20 cellular contexts compared by ENCODE assay signal in genomic region chr4:45317276-45317675, GRCh38.
DNase-seq lines count a peak whose midpoint lies in the region; ATAC-seq and TF ChIP-seq lines count a peak whose summit lies in the region.
"Had no signal": no experiment of that assay in that cellular context is flagged by ENCODE, and none has a peak within 500 bp of the region (broad histone marks: within the 10 kb centered on the region; RNA-seq: fewer than 3 reads in every experiment).

No MANE protein-coding gene starts in this region.

- TF ChIP-seq CTCF in coronary artery (IDR thresholded peaks at IDR 0.05), result no peak

- DNase-seq in HPDE6-E6E7 (ENCODE audit: extremely low spot score), result peak; percentile 5
- peak; percentile 38 for DNase-seq in RKO (ENCODE audit: low spot score)
- no peak for DNase-seq in coronary artery (ENCODE audit: low spot score)
- peak; percentile 21 for DNase-seq in iris pigment epithelial cell (ENCODE audit: low read depth)
- DNase-seq in NCI-H510A (lab: John Stamatoyannopoulos, UW), result no peak
- no peak for DNase-seq in COLO668 (lab: John Stamatoyannopoulos, UW; ENCODE audit: unreplicated experiment)
- no peak for DNase-seq in stimulated activated naive CD8-positive, alpha-beta T cell treated with anti-CD3 and anti-CD28 coated beads, Interleukin-15, Interleukin-2, amounts not matched to agents 100 U/mL and 50 U/mL, for 24 hours
- no peak for DNase-seq in DMS114 treated with DMSO at 0.1 percent for 48 hours (lab: John Stamatoyannopoulos, UW; ENCODE audit: unreplicated experiment)
- DNase-seq: activated CD4-positive, CD25-positive, alpha-beta regulatory T cell treated with anti-CD3 and anti-CD28 coated beads, Interleukin-2, amount 50 U/mL, for 72 hours; activated naive CD8-positive, alpha-beta T cell treated with anti-CD3 and anti-CD28 coated beads for 36 hours; caudate nucleus; effector CD8-positive, alpha-beta T cell; MM.1S; mucosa of descending colon; NCI-H2029 treated with DMSO at 0.1 percent for 48 hours; NCI-H524 treated with DMSO at 0.1 percent for 48 hours; right lobe of liver; stimulated activated CD4-positive, alpha-beta T cell treated with anti-CD3 and anti-CD28 coated beads, Interleukin-1b, Interleukin-23, amount 100 ng/mL, for 48 hours; stomach had no signal

- H3K27ac ChIP-seq in coronary artery, result no peak overlapping the region
- H3K27ac ChIP-seq: right lobe of liver, SJSA1, stomach had no signal

- peak overlapping the region; percentile 16 for H3K4me3 ChIP-seq in coronary artery
- H3K4me3 ChIP-seq: mucosa of descending colon, right lobe of liver, SJSA1, stomach had no signal

- ATAC-seq in stimulated activated naive CD8-positive, alpha-beta T cell treated with anti-CD3 and anti-CD28 coated beads, Interleukin-15, Interleukin-2, amounts not matched to agents 100 U/mL and 50 U/mL, for 24 hours, result no peak
- ATAC-seq: mucosa of descending colon, right lobe of liver had no signal

Comparison
In these comparisons a context has a peak if more than half of its experiments do, and no peak if none do; other contexts are left out.
1. DNase-seq: peak in HPDE6-E6E7 (single experiment), RKO (single experiment) and iris pigment epithelial cell (single experiment); none in coronary artery (single experiment), NCI-H510A (single experiment), COLO668 (single experiment), stimulated activated naive CD8-positive, alpha-beta T cell treated with anti-CD3 and anti-CD28 coated beads, Interleukin-15, Interleukin-2, amounts not matched to agents 100 U/mL and 50 U/mL, for 24 hours (single experiment) and DMS114 treated with DMSO at 0.1 percent for 48 hours (single experiment).